ENCODE assay signal across 8 cellular contexts in genomic region chr7:95549818-95550529, GRCh38. TPM values are rescaled to one million over a fixed set of nuclear protein-coding genes. Genes with fewer than 3 reads are reported as not detected.
DNase-seq lines count a peak whose midpoint lies in the region; ATAC-seq and TF ChIP-seq lines count a peak whose summit lies in the region.

No MANE protein-coding gene starts in this region.

- POLR2A ChIA-PET in CD8-positive, alpha-beta T cell (lab: Charles Lee) = no interaction called here

- H3K36me3 Mint-ChIP-seq in CD8-positive, alpha-beta T cell = no peaks in the 10 kb centered on the region

- peak overlapping the region; percentile 95 for H3K27ac ChIP-seq in VCaP
- no peak overlapping the region for H3K27ac ChIP-seq in CD8-positive, alpha-beta T cell (ENCODE audit: low read depth, low read length)

- H3K4me3 ChIP-seq in CD8-positive, alpha-beta T cell (ENCODE audit: low read depth, low read length) = no peak overlapping the region

- peak; percentile 96 for ATAC-seq in left cardiac atrium
- no peak for ATAC-seq in CD8-positive, alpha-beta T cell

- TF ChIP-seq CTCF in VCaP (conservative IDR thresholded peaks at IDR 0.05) = no peak
- no peak for TF ChIP-seq CTCF in CD8-positive, alpha-beta T cell (IDR thresholded peaks at IDR 0.05)

- no peak overlapping the region for H3K4me3 Mint-ChIP-seq in CD8-positive, alpha-beta T cell

- no peaks in the 10 kb centered on the region for H3K9me3 Mint-ChIP-seq in CD8-positive, alpha-beta T cell

- no peaks in the 10 kb centered on the region for H3K9me3 ChIP-seq in CD8-positive, alpha-beta T cell (ENCODE audit: low read length)

- no peak overlapping the region for H3K27ac Mint-ChIP-seq in CD8-positive, alpha-beta T cell

- H3K4me1 Mint-ChIP-seq in CD8-positive, alpha-beta T cell (ENCODE audit: low read depth) = no peaks in the 10 kb centered on the region

- intact Hi-C loops in left cardiac atrium (cut with DNase I) = loop anchor here (2.0 to 5.0 kb wide), 2 partner anchors 31 to 47 kb away; partner anchors contain the start of gene PDK4 (in 2 of the 2)
- intact Hi-C loops in CD8-positive, alpha-beta T cell (cut with DNase I, micrococcal nuclease) = no loop called here

- no peaks in the 10 kb centered on the region for H3K36me3 ChIP-seq in CD8-positive, alpha-beta T cell (ENCODE audit: insufficient read depth, low read length)

- peaks cover 9% of the 10 kb centered on the region for H3K27me3 ChIP-seq in CD8-positive, alpha-beta T cell (ENCODE audit: insufficient read depth, low read length)

- DNase-seq in NCI-H1417 (lab: John Stamatoyannopoulos, UW) = peak; percentile 6 to 49 (median 33)
- DNase-seq in NCI-H1417 treated with DMSO at 0.1 percent for 48 hours (lab: John Stamatoyannopoulos, UW) = no peak
- peak; percentile 93 for DNase-seq in left cardiac atrium
- peak; percentile 72 for DNase-seq in pulmonary artery endothelial cell (ENCODE audit: low read depth, low spot score)
- DNase-seq in NCI-H187 (lab: John Stamatoyannopoulos, UW) = no peak
- no peak for DNase-seq in activated effector memory CD4-positive, alpha-beta T cell treated with anti-CD3 and anti-CD28 coated beads, Interleukin-2, amount 50 U/mL, for 16 hours
- DNase-seq in CD8-positive, alpha-beta T cell = no peak

- H3K4me1 ChIP-seq in CD8-positive, alpha-beta T cell (ENCODE audit: insufficient read depth, low read length) = no peaks in the 10 kb centered on the region

- CTCF ChIA-PET in CD8-positive, alpha-beta T cell (lab: Charles Lee) = no interaction called here

- peaks cover 5% of the 10 kb centered on the region for H3K27me3 Mint-ChIP-seq in CD8-positive, alpha-beta T cell (ENCODE audit: low read depth)

RNA-seq across cellular contexts. Expression of gene PDK4, which starts 46.3 kb away (rescaled TPM):
- total RNA-seq in left cardiac atrium (100 to 1,000 TPM; 129 to 528 TPM), pulmonary artery endothelial cell (5.9 and 13.2 TPM in 2 replicates)
- not detected for total RNA-seq in CD8-positive, alpha-beta T cell

Comparison
In these comparisons a context has a peak if more than half of its experiments do, and no peak if none do; other contexts are left out.
1. DNase-seq: peak in NCI-H1417 (3 of 3), left cardiac atrium (single experiment) and pulmonary artery endothelial cell (single experiment); none in NCI-H1417 treated with DMSO at 0.1 percent for 48 hours (single experiment), NCI-H187 (0 of 2), activated effector memory CD4-positive, alpha-beta T cell treated with anti-CD3 and anti-CD28 coated beads, Interleukin-2, amount 50 U/mL, for 16 hours (single experiment) and CD8-positive, alpha-beta T cell (0 of 7).
2. intact Hi-C loops: an anchor here in left cardiac atrium (2.0 to 5.0 kb wide); none called in CD8-positive, alpha-beta T cell.